ENCODE assay signal across 18 cellular contexts in genomic region chr5:8577792-8578191, GRCh38.
DNase-seq lines count a peak whose midpoint lies in the region; ATAC-seq, FAIRE-seq and TF ChIP-seq lines count a peak whose summit lies in the region.
"Had no signal": no experiment of that assay in that cellular context is flagged by ENCODE, and none has a peak within 500 bp of the region (broad histone marks: within the 10 kb centered on the region; RNA-seq: fewer than 3 reads in every experiment).

No MANE protein-coding gene starts in this region.

- RAD21 ChIA-PET in GM12878 (lab: Charles Lee; ENCODE audit: unreplicated experiment): no interaction called here

- no peak overlapping the region for H3K4me2 ChIP-seq in GM12878 (ENCODE audit: control insufficient read depth, insufficient read depth)

- H3K9ac ChIP-seq in GM12878 (ENCODE audit: control insufficient read depth, insufficient read depth, low read length): no peak overlapping the region

- no peaks in the 10 kb centered on the region for H3K36me3 ChIP-seq in GM12878 (ENCODE audit: control insufficient read depth in 2 of 2, insufficient read depth in 2 of 2, low read length in 1 of 2)
- H3K36me3 ChIP-seq: right atrium auricular region had no signal

- DNase-seq in GM12892 (ENCODE audit: insufficient read length): no peak
- no peak for DNase-seq in GM12878 (ENCODE audit: low read depth, low spot score)
- no peak for DNase-seq in left lobe of liver (ENCODE audit: low spot score)
- DNase-seq in urothelium cell line (ENCODE audit: low spot score): no peak
- DNase-seq in AML-193 (lab: John Stamatoyannopoulos, UW): no peak
- no peak for DNase-seq in hypothalamus (lab: John Stamatoyannopoulos, UW)
- DNase-seq: aorta; effector CD8-positive, alpha-beta T cell; GDM1; left colon; natural killer cell; NCI-H1694; stimulated activated CD4-positive, alpha-beta T cell treated with anti-CD3 and anti-CD28 coated beads, Interleukin-4, amount 100 ng/mL, for 4 hours had no signal

- no peaks in the 10 kb centered on the region for H3K9me3 ChIP-seq in GM12878 (replicated peaks; ENCODE audit: control insufficient read depth, insufficient read depth, low read length)
- H3K9me3 ChIP-seq: right atrium auricular region had no signal

- no peaks in the 10 kb centered on the region for H3K27me3 ChIP-seq in GM12878 (replicated peaks in 1 of 2; ENCODE audit: control insufficient read depth in 2 of 2, insufficient read depth in 2 of 2, low read length in 1 of 2)
- H3K27me3 ChIP-seq: right atrium auricular region had no signal

- H2AFZ ChIP-seq in GM12878 (ENCODE audit: control insufficient read depth, low read depth, low read length): no peak overlapping the region

- H3K27ac ChIP-seq in GM12878 (ENCODE audit: control insufficient read depth, insufficient read depth): no peak overlapping the region
- H3K27ac ChIP-seq: C4-2B, right atrium auricular region had no signal

- CTCF ChIA-PET in GM12878 (lab: Yijun Ruan, JAX): no interaction called here

- SMC1A ChIA-PET in GM12878 (lab: Charles Lee; ENCODE audit: uncharacterized antibody, unreplicated experiment): no interaction called here

- TF ChIP-seq RAD21 in GM12878 (IDR thresholded peaks at IDR 0.05; ENCODE audit: insufficient read depth, low read depth, low read length): no peak

- in situ Hi-C loops in GM12878 (cut with MboI): no loop called here

- POLR2A ChIA-PET in GM12878 (lab: Charles Lee): no interaction called here

- peak; percentile 38 for FAIRE-seq in GM12892 (lab: Jason Lieb, UNC)
- no peak for FAIRE-seq in GM12878 (lab: Jason Lieb, UNC)
- no peak for FAIRE-seq in urothelium cell line (lab: Jason Lieb, UNC)

- BruUV-seq in GM12878 (replicated peaks; lab: Mats Ljungman, UMichigan): no TSS peak

- TF ChIP-seq POLR2A in GM12892 (IDR thresholded peaks at IDR 0.05; ENCODE audit: low read depth, low read length) (no peak), GM12878 (IDR thresholded peaks at IDR 0.05; ENCODE audit: low read depth, low read length) (no peak)

- no peak for TF ChIP-seq CTCF in GM12878 (IDR thresholded peaks at IDR 0.05 in 2 of 3, conservative IDR thresholded peaks at IDR 0.05 in 1 of 3; ENCODE audit: control insufficient read depth in 2 of 3, extremely low read depth in 1 of 3, insufficient read depth in 1 of 3, low read depth in 3 of 3, low read length in 3 of 3)

- no peaks in the 10 kb centered on the region for H3K79me2 ChIP-seq in GM12878 (ENCODE audit: control insufficient read depth, insufficient read depth, low read length)

- no peaks in the 10 kb centered on the region for H4K20me1 ChIP-seq in GM12878 (ENCODE audit: control insufficient read depth, insufficient read depth)

- intact Hi-C loops in GM12878 (cut with micrococcal nuclease; ENCODE audit: unreplicated experiment): no loop called here

- WGBS in GM12878 (ENCODE audit: insufficient coverage, insufficient replicate concordance, low lambda C conversion rate, missing lambda C conversion rate): 0% methylated on average over 3 of the region's 3 CpGs

- no peaks in the 10 kb centered on the region for H3K4me1 ChIP-seq in GM12878 (ENCODE audit: control insufficient read depth, insufficient read depth, low read length)
- H3K4me1 ChIP-seq: right atrium auricular region had no signal

- no peak for TF ChIP-seq EP300 in GM12878 (IDR thresholded peaks at IDR 0.05; ENCODE audit: borderline replicate concordance in 1 of 2, control insufficient read depth in 1 of 2, low read depth in 2 of 2, low read length in 2 of 2)

- ATAC-seq in GM19397 (IDR thresholded peaks at IDR 0.05; ENCODE audit: unreplicated experiment) (peak; percentile 57), HG03135 (IDR thresholded peaks at IDR 0.05; ENCODE audit: unreplicated experiment) (peak; percentile 67), GM12878 (peak; percentile 81), left lobe of liver (no peak)
- ATAC-seq: activated CD4-positive, CD25-positive, alpha-beta regulatory T cell treated with anti-CD3 and anti-CD28 coated beads, Interleukin-2, amount 50 U/mL, for 24 hours; left colon; natural killer cell had no signal

- no peak overlapping the region for H3K4me3 ChIP-seq in GM12878
- H3K4me3 ChIP-seq: right atrium auricular region had no signal

TF ChIP-seq in GM12878, 131 proteins besides CTCF, POLR2A, EP300 and RAD21:
- TF ChIP-seq SIX5 (IDR thresholded peaks at IDR 0.05; ENCODE audit: low read depth, low read length, severe bottlenecking) (no peak), CREM (IDR thresholded peaks at IDR 0.05; ENCODE audit: low read depth) (peak; percentile 56; the same call in 1 of the 2 replicates), ZNF207 (IDR thresholded peaks at IDR 0.05; ENCODE audit: borderline replicate concordance) (no peak), RFX5 (IDR thresholded peaks at IDR 0.05; ENCODE audit: low read depth, low read length) (peak; percentile 97), NRF1 (conservative IDR thresholded peaks at IDR 0.05; ENCODE audit: low read depth, low read length) (no peak), EZH2 (IDR thresholded peaks at IDR 0.05; ENCODE audit: borderline replicate concordance, control insufficient read depth, low read depth, low read length) (no peak), PML (IDR thresholded peaks at IDR 0.05; ENCODE audit: low read length) (no peak), CREB1 (IDR thresholded peaks at IDR 0.05; ENCODE audit: low read depth) (peak; percentile 84), ZNF384 (IDR thresholded peaks at IDR 0.05; ENCODE audit: borderline replicate concordance, low read depth, low read length) (peak; percentile 58; the same call in 1 of the 2 replicates), ATF7 (IDR thresholded peaks at IDR 0.05; ENCODE audit: low read depth) (peak; percentile 64)
